ENCODE assay signal across 8 cellular contexts in the genomic region with DNA sequence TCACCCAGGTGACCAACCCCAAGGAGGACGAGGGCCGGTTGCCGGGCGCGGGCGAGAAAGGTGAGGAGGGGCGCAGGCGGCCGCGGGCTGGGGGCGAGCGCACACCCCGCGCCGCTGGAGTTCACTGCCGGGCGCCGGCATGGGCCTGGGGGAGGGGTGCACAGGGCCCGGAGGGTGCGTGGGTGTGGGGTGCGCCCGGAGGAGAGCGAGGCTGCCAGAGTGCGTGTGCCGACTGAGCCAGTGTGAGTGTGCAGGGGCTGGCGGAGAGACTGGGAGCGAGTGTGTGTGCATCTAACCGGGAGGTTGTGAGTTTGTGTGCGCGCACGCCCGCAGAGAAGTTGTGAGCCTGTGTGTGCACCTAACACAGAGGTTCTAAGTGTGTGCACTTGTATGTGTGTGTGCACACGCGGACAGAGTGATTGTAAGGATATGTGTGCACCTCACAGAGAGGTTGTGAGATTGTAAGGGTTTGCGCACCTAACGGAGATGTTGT. TPM values are rescaled to one million over a fixed set of nuclear protein-coding genes. Genes with fewer than 3 reads are reported as not detected.
DNase-seq lines count a peak whose midpoint lies in the region; ATAC-seq, FAIRE-seq and TF ChIP-seq lines count a peak whose summit lies in the region.

No MANE protein-coding gene starts in this region.

- H3K27ac ChIP-seq in SJCRH30 = no peak overlapping the region
- H3K27ac ChIP-seq in body of pancreas = peak overlapping the region; percentile 57 to 81 (median 71)
- H3K27ac ChIP-seq in small intestine (ENCODE audit: low read depth in 1 of 2, low read length in 1 of 2) = peak overlapping the region in 1 of 2 donors; percentile 28

- H3K36me3 Mint-ChIP-seq in immature natural killer cell = no peaks in the 10 kb centered on the region

- no peak for TF ChIP-seq CTCF in body of pancreas (IDR thresholded peaks at IDR 0.05)

- no peaks in the 10 kb centered on the region for H3K4me1 ChIP-seq in SJCRH30
- peaks cover 35% of the 10 kb centered on the region for H3K4me1 ChIP-seq in body of pancreas
- no peaks in the 10 kb centered on the region for H3K4me1 ChIP-seq in small intestine (ENCODE audit: control insufficient read depth in 2 of 2, insufficient read depth in 1 of 2, low read depth in 1 of 2, low read length in 1 of 2)

- ATAC-seq in body of pancreas (peak; percentile 11), GM18517 (IDR thresholded peaks at IDR 0.05; ENCODE audit: unreplicated experiment) (no peak), GM19351 (IDR thresholded peaks at IDR 0.05; ENCODE audit: unreplicated experiment) (no peak)

- no peaks in the 10 kb centered on the region for H3K9me3 Mint-ChIP-seq in immature natural killer cell

- TF ChIP-seq POLR2A in body of pancreas (IDR thresholded peaks at IDR 0.05) = peak in 1 of 3 donors; percentile 20

- H3K4me3 ChIP-seq in SJCRH30 (peak overlapping the region; percentile 65), body of pancreas (peak overlapping the region; percentile 0 to 34), small intestine (ENCODE audit: low read depth in 1 of 2, low read length in 2 of 2) (peak overlapping the region; percentile 66 to 80)

- peak overlapping the region; percentile 61 to 86 (median 80) for H3K4me3 Mint-ChIP-seq in immature natural killer cell

- no peak for FAIRE-seq in small intestine (lab: Jason Lieb, UNC)

- H3K36me3 ChIP-seq in SJCRH30 (no peaks in the 10 kb centered on the region), body of pancreas (replicated peaks in 1 of 2; ENCODE audit: insufficient read depth in 1 of 2, low read depth in 2 of 2) (no peaks in the 10 kb centered on the region), small intestine (ENCODE audit: control insufficient read depth in 2 of 2, insufficient read depth in 2 of 2, low read length in 2 of 2) (no peaks in the 10 kb centered on the region)

- H3K27me3 ChIP-seq in SJCRH30 = no peaks in the 10 kb centered on the region
- no peaks in the 10 kb centered on the region for H3K27me3 ChIP-seq in body of pancreas
- H3K27me3 ChIP-seq in small intestine (ENCODE audit: control insufficient read depth in 2 of 2, insufficient read depth in 2 of 2, low read length in 2 of 2) = no peaks in the 10 kb centered on the region

- H3K9me3 ChIP-seq in SJCRH30 (replicated peaks) = no peaks in the 10 kb centered on the region
- no peaks in the 10 kb centered on the region for H3K9me3 ChIP-seq in body of pancreas
- no peaks in the 10 kb centered on the region for H3K9me3 ChIP-seq in small intestine (ENCODE audit: control insufficient read depth, low read depth)

- intact Hi-C loops in body of pancreas (cut with DNase I) = no loop called here

- 9 to 24% methylated on average over 9 to 36 of the region's 36 CpGs for WGBS in body of pancreas, 2 donors
- 4 to 7% (median 4%) methylated on average over 26 to 36 of the region's 36 CpGs for WGBS in small intestine, 3 donors

- H3K27ac Mint-ChIP-seq in immature natural killer cell = no peak overlapping the region

- H3K27me3 Mint-ChIP-seq in immature natural killer cell (ENCODE audit: low read depth in 3 of 3) = peaks cover 2 to 24% (median 6%) of the 10 kb centered on the region in 3 donors

- DNase-seq in GDM1 (lab: John Stamatoyannopoulos, UW) = peak; percentile 14
- DNase-seq in SJCRH30 = peak in 1 of 2 experiments; percentile 13
- peak; percentile 27 to 45 (median 41) for DNase-seq in body of pancreas
- DNase-seq in immature natural killer cell = peak in 1 of 3 donors; percentile 5
- DNase-seq in small intestine = peak; percentile 54
- DNase-seq in MV-4-11 (lab: John Stamatoyannopoulos, UW) = no peak

- H3K4me1 Mint-ChIP-seq in immature natural killer cell = peaks cover 19 to 20% of the 10 kb centered on the region in 2 donors

RNA-seq across cellular contexts. Expression of a gene that starts 0.6 kb away (rescaled TPM):
- 6.7 and 7.7 TPM in 2 replicates for total RNA-seq in SJCRH30 (2014; rRNA removed; shearing (Covaris generic))
- total RNA-seq in body of pancreas = 10 to 100 TPM; 23.6 to 25.4 TPM
- polyA plus RNA-seq in immature natural killer cell (under 1 TPM in 1 of 3 donors, not detected in 2; 0.87 TPM), small intestine (10 to 100 TPM; 11.6 to 16.7 (median 12.3) TPM)

Comparison
In these comparisons a context has a peak if more than half of its experiments do, and no peak if none do; other contexts are left out.
1. H3K4me3 ChIP-seq: peak in every context shown above with its lines; median percentile 73 in small intestine; 65 in SJCRH30; 17 in body of pancreas.